In the genomic region with DNA sequence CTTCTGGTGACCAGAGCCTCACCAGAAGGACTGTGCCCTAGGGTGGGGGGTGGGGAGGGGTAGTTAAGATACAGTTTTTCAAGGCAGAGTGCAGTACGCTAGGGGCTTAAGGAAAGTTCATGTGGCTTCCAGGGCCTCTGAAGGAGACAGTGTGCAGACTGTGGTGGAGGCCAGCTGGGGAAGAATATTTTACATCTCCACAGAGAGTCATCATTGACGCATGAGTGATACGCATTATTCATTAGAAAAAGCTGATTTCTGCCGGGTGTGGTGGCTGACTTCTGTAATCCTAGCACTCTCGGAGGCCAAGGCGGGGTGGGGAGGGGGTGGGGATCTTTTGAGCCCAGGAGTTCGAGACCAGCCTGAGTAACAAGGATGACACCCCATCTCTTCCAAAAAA, we compare ENCODE assay signal across 1 cellular context.
TF ChIP-seq lines count a peak whose summit lies in the region.

No MANE protein-coding gene starts in this region.

TF ChIP-seq in HCT116, 20 proteins besides CTCF, POLR2A, EP300 and RAD21:
- TF ChIP-seq ZNF274 (IDR thresholded peaks at IDR 0.05; ENCODE audit: low read depth, low read length) (no peak), YY1 (IDR thresholded peaks at IDR 0.05; ENCODE audit: extremely low read depth, insufficient replicate concordance, low read depth, low read length) (no peak), EZH2 (IDR thresholded peaks at IDR 0.05) (no peak)
- TF ChIP-seq, protein P1, sequence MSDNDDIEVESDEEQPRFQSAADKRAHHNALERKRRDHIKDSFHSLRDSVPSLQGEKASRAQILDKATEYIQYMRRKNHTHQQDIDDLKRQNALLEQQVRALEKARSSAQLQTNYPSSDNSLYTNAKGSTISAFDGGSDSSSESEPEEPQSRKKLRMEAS (IDR thresholded peaks at IDR 0.05), result no peak
